ENCODE assay signal across 9 cellular contexts in the genomic region with DNA sequence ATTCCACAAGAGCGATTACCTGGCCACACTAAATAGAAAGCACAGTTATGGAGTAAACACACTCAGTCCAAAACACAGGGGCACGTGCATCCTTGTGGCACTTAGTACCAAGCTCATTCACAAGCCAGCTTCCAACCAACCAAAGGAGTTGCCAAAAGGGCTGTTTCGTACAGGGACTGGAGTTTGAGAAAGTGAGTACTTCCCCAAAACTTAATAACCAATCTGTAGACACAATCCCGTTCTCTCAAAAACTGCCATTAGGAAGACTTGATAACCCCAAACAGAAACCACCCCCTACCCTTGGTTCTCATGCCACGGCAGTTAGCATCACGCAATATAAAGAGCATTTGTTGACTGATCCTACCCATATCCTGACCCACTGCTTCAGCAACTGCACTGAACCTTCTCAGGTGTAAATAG.
DNase-seq lines count a peak whose midpoint lies in the region; ATAC-seq lines count a peak whose summit lies in the region.
"Had no signal": no experiment of that assay in that cellular context is flagged by ENCODE, and none has a peak within 500 bp of the region (broad histone marks: within the 10 kb centered on the region; RNA-seq: fewer than 3 reads in every experiment).

No MANE protein-coding gene starts in this region.

- peak overlapping the region; percentile 72 for H3K27ac Mint-ChIP-seq in activated T-helper 17 cell treated with anti-CD3 and anti-CD28 coated beads, Interleukin-2, amount 50 U/mL, for 72 hours

- H3K4me1 Mint-ChIP-seq in activated T-helper 17 cell treated with anti-CD3 and anti-CD28 coated beads, Interleukin-2, amount 50 U/mL, for 72 hours: peaks cover 17% of the 10 kb centered on the region

- H3K9me3 Mint-ChIP-seq in activated T-helper 17 cell treated with anti-CD3 and anti-CD28 coated beads, Interleukin-2, amount 50 U/mL, for 72 hours: no peaks in the 10 kb centered on the region

- peak; percentile 15 for DNase-seq in GM03348 (ENCODE audit: low spot score)
- DNase-seq in left ventricle myocardium superior: no peak
- DNase-seq in sciatic nerve (ENCODE audit: low spot score): no peak
- no peak for DNase-seq in NCI-H1436 treated with DMSO at 0.1 percent for 48 hours (lab: John Stamatoyannopoulos, UW)
- no peak for DNase-seq in NCI-H187 (lab: John Stamatoyannopoulos, UW)

- H3K36me3 Mint-ChIP-seq in activated T-helper 17 cell treated with anti-CD3 and anti-CD28 coated beads, Interleukin-2, amount 50 U/mL, for 72 hours (ENCODE audit: low read depth): no peaks in the 10 kb centered on the region

- H3K4me3 Mint-ChIP-seq in activated T-helper 17 cell treated with anti-CD3 and anti-CD28 coated beads, Interleukin-2, amount 50 U/mL, for 72 hours: peak overlapping the region; percentile 80

- ATAC-seq in HG03045 (IDR thresholded peaks at IDR 0.05; ENCODE audit: unreplicated experiment) (peak; percentile 6), left ventricle myocardium superior (peak; percentile 14), sciatic nerve (peak; percentile 52), HG03460 (IDR thresholded peaks at IDR 0.05; ENCODE audit: unreplicated experiment) (no peak)
- peak; percentile 31 for ATAC-seq in activated T-helper 17 cell treated with anti-CD3 and anti-CD28 coated beads, Interleukin-2, amount 50 U/mL, for 72 hours (replicated peaks)
- ATAC-seq: Panc1 had no signal

- H3K27me3 Mint-ChIP-seq in activated T-helper 17 cell treated with anti-CD3 and anti-CD28 coated beads, Interleukin-2, amount 50 U/mL, for 72 hours: no peaks in the 10 kb centered on the region

- intact Hi-C loops in left ventricle myocardium superior (cut with micrococcal nuclease): loop anchor here (10.0 kb wide), 1 partner anchor 207 kb away; a partner anchor contains a TSS
- intact Hi-C loops in sciatic nerve (cut with DNase I): no loop called here
